In genomic region chr9:4145482-4145881, GRCh38 we compare ENCODE assay signal across 17 cellular contexts.
DNase-seq lines count a peak whose midpoint lies in the region; ATAC-seq, FAIRE-seq and TF ChIP-seq lines count a peak whose summit lies in the region.
"Had no signal": no experiment of that assay in that cellular context is flagged by ENCODE, and none has a peak within 500 bp of the region (broad histone marks: within the 10 kb centered on the region; RNA-seq: fewer than 3 reads in every experiment).

No MANE protein-coding gene starts in this region.

- peak overlapping the region; percentile 59 for H3K27ac Mint-ChIP-seq in astrocyte (ENCODE audit: unreplicated experiment)
- H3K27ac Mint-ChIP-seq: activated CD4-positive, alpha-beta T cell treated with anti-CD3 and anti-CD28 coated beads, Interleukin-2, amount 10 ng/mL, durations not matched to agents 7 days and 5 days; activated naive CD8-positive, alpha-beta T cell; activated T-cell treated with anti-CD3 and anti-CD28 coated beads, Interleukin-2, amount 50 U/mL, for 24 hours; effector memory CD8-positive, alpha-beta T cell had no signal

- peak overlapping the region; percentile 76 for H3K4me2 ChIP-seq in astrocyte (ENCODE audit: low read length)
- no peak overlapping the region for H3K4me2 ChIP-seq in Karpas-422 (ENCODE audit: low read depth, low read length, poor library complexity, severe bottlenecking)

- peaks cover 48% of the 10 kb centered on the region for H3K4me1 Mint-ChIP-seq in astrocyte (ENCODE audit: low read depth, unreplicated experiment)
- H3K4me1 Mint-ChIP-seq: activated CD4-positive, alpha-beta T cell treated with anti-CD3 and anti-CD28 coated beads, Interleukin-2, amount 10 ng/mL, durations not matched to agents 7 days and 5 days had no signal

- H3K4me3 Mint-ChIP-seq in astrocyte (ENCODE audit: unreplicated experiment): no peak overlapping the region
- H3K4me3 Mint-ChIP-seq: activated CD4-positive, alpha-beta T cell treated with anti-CD3 and anti-CD28 coated beads, Interleukin-2, amount 10 ng/mL, durations not matched to agents 7 days and 5 days; activated naive CD8-positive, alpha-beta T cell; activated T-cell treated with anti-CD3 and anti-CD28 coated beads, Interleukin-2, amount 50 U/mL, for 24 hours; effector memory CD8-positive, alpha-beta T cell had no signal

- H3K27me3 Mint-ChIP-seq in astrocyte (ENCODE audit: low read depth, unreplicated experiment): no peaks in the 10 kb centered on the region
- H3K27me3 Mint-ChIP-seq: activated T-cell treated with anti-CD3 and anti-CD28 coated beads, Interleukin-2, amount 50 U/mL, for 24 hours had no signal

- intact Hi-C loops in psoas muscle (cut with DNase I): loop anchor here in 1 of 2 donors (10.0 kb wide), 1 partner anchor 149 kb away; no protein-coding TSS in a partner anchor

- no peaks in the 10 kb centered on the region for H3K9me3 ChIP-seq in astrocyte (ENCODE audit: insufficient read depth, low read depth, low read length)
- no peaks in the 10 kb centered on the region for H3K9me3 ChIP-seq in psoas muscle
- H3K9me3 ChIP-seq in Karpas-422 (ENCODE audit: low read length): no peaks in the 10 kb centered on the region
- H3K9me3 ChIP-seq: BE2C had no signal

- no peaks in the 10 kb centered on the region for H3K9me2 ChIP-seq in Karpas-422 (replicated peaks; ENCODE audit: insufficient read depth, low read length)

- 58 to 85% (median 66%) methylated on average over 4 of the region's 4 CpGs for WGBS in psoas muscle, 3 donors

- H3K79me2 ChIP-seq in astrocyte (ENCODE audit: insufficient read depth, low read length): peaks cover 78% of the 10 kb centered on the region
- H3K79me2 ChIP-seq in Karpas-422 (ENCODE audit: low read length): no peaks in the 10 kb centered on the region

- H4K20me1 ChIP-seq in astrocyte (ENCODE audit: insufficient read depth, low read length) (peaks cover 18% of the 10 kb centered on the region), Karpas-422 (ENCODE audit: insufficient read depth, low read depth, low read length) (no peaks in the 10 kb centered on the region)

- peak; percentile 28 for DNase-seq in Daoy (ENCODE audit: low read depth)
- DNase-seq in astrocyte (ENCODE audit: low read depth): no peak
- DNase-seq in psoas muscle: no peak
- DNase-seq in NCI-H226: no peak
- no peak for DNase-seq in NCI-H1694 treated with DMSO at 0.1 percent for 48 hours (lab: John Stamatoyannopoulos, UW)
- no peak for DNase-seq in Karpas-422
- DNase-seq: activated CD4-positive, alpha-beta T cell treated with anti-CD3 and anti-CD28 coated beads, Interleukin-2, amount 10 ng/mL, durations not matched to agents 7 days and 5 days; activated T-cell treated with anti-CD3 and anti-CD28 coated beads, Interleukin-2, amount 50 U/mL, for 24 hours; BE2C; caudate nucleus; effector memory CD8-positive, alpha-beta T cell; foreskin keratinocyte; NCI-H1694 had no signal

- ATAC-seq in psoas muscle: peak in 1 of 4 donors; percentile 30
- no peak for ATAC-seq in HG02571 (IDR thresholded peaks at IDR 0.05; ENCODE audit: unreplicated experiment)
- ATAC-seq: effector memory CD8-positive, alpha-beta T cell; foreskin keratinocyte had no signal

- TF ChIP-seq CTCF in astrocyte (IDR thresholded peaks at IDR 0.05; ENCODE audit: insufficient read depth, low read depth, low read length) (no peak), psoas muscle (IDR thresholded peaks at IDR 0.05) (no peak)

- H3K4me3 ChIP-seq in astrocyte (ENCODE audit: insufficient read depth, low read depth, low read length): no peak overlapping the region
- H3K4me3 ChIP-seq in psoas muscle: no peak overlapping the region
- no peak overlapping the region for H3K4me3 ChIP-seq in Karpas-422 (ENCODE audit: low read length)

- H3K36me3 ChIP-seq in astrocyte (ENCODE audit: insufficient read depth, low read length) (no peaks in the 10 kb centered on the region), psoas muscle (ENCODE audit: insufficient read depth in 1 of 2, low read depth in 1 of 2) (no peaks in the 10 kb centered on the region), Karpas-422 (ENCODE audit: insufficient read depth, low read length) (no peaks in the 10 kb centered on the region)
- H3K36me3 ChIP-seq: BE2C had no signal

- peaks cover 2% of the 10 kb centered on the region for H3K36me3 Mint-ChIP-seq in astrocyte (ENCODE audit: low read depth, unreplicated experiment)

- no peak overlapping the region for H3K9ac ChIP-seq in astrocyte (ENCODE audit: low read length)
- no peak overlapping the region for H3K9ac ChIP-seq in Karpas-422 (ENCODE audit: low read length)

- no peaks in the 10 kb centered on the region for H3K9me3 Mint-ChIP-seq in astrocyte (ENCODE audit: unreplicated experiment)
- H3K9me3 Mint-ChIP-seq: activated CD4-positive, alpha-beta T cell treated with anti-CD3 and anti-CD28 coated beads, Interleukin-2, amount 10 ng/mL, durations not matched to agents 7 days and 5 days; activated T-cell treated with anti-CD3 and anti-CD28 coated beads, Interleukin-2, amount 50 U/mL, for 24 hours; effector memory CD8-positive, alpha-beta T cell had no signal

- peak overlapping the region; percentile 64 for H3K27ac ChIP-seq in astrocyte (ENCODE audit: low read depth, low read length)
- peak overlapping the region; percentile 7 for H3K27ac ChIP-seq in psoas muscle
- H3K27ac ChIP-seq in Karpas-422 (ENCODE audit: low read length): no peak overlapping the region
- H3K27ac ChIP-seq: foreskin keratinocyte had no signal

- H3K4me1 ChIP-seq in astrocyte (ENCODE audit: insufficient read depth, low read length): peaks cover 34% of the 10 kb centered on the region
- H3K4me1 ChIP-seq in psoas muscle: peaks cover 8% of the 10 kb centered on the region
- H3K4me1 ChIP-seq in Karpas-422 (ENCODE audit: low read length): no peaks in the 10 kb centered on the region
- H3K4me1 ChIP-seq: BE2C had no signal

- no peaks in the 10 kb centered on the region for H3K27me3 ChIP-seq in astrocyte (ENCODE audit: insufficient read depth, low read length)
- no peaks in the 10 kb centered on the region for H3K27me3 ChIP-seq in psoas muscle (ENCODE audit: insufficient read depth in 3 of 3, low read length in 2 of 3)
- no peaks in the 10 kb centered on the region for H3K27me3 ChIP-seq in Karpas-422 (ENCODE audit: low read length)
- H3K27me3 ChIP-seq: foreskin keratinocyte had no signal

- FAIRE-seq in astrocyte (lab: Jason Lieb, UNC): no peak
- FAIRE-seq in islet of Langerhans (lab: Jason Lieb, UNC): peak; percentile 17
- FAIRE-seq: GM18507 had no signal

- H2AFZ ChIP-seq in astrocyte (ENCODE audit: low read depth, low read length) (no peak overlapping the region), Karpas-422 (ENCODE audit: low read length) (no peak overlapping the region)
